In genomic region chr7:28180364-28181147, GRCh38 we compare ENCODE assay signal across 8 cellular contexts. TPM values are rescaled to one million over a fixed set of nuclear protein-coding genes. Genes with fewer than 3 reads are reported as not detected.
DNase-seq lines count a peak whose midpoint lies in the region; ATAC-seq lines count a peak whose summit lies in the region.

TSS of gene JAZF1 (minus strand) at chr7:28180795.

- H3K4me1 Mint-ChIP-seq in activated CD8-positive, alpha-beta memory T cell treated with anti-CD3 and anti-CD28 coated beads, Interleukin-2, amount 10 ng/mL, durations not matched to agents 7 days and 5 days: peaks cover 14% of the 10 kb centered on the region
- H3K4me1 Mint-ChIP-seq in memory B cell: peaks cover 40% of the 10 kb centered on the region

- no peaks in the 10 kb centered on the region for H3K36me3 ChIP-seq in endocrine pancreas (ENCODE audit: control insufficient read depth, insufficient read depth, low read length)

- H3K27me3 ChIP-seq in endocrine pancreas (ENCODE audit: control insufficient read depth, insufficient read depth, low read length): no peaks in the 10 kb centered on the region

- no peaks in the 10 kb centered on the region for H3K9me3 ChIP-seq in endocrine pancreas (ENCODE audit: control insufficient read depth, low read length)

- H3K36me3 Mint-ChIP-seq in activated CD8-positive, alpha-beta memory T cell treated with anti-CD3 and anti-CD28 coated beads, Interleukin-2, amount 10 ng/mL, durations not matched to agents 7 days and 5 days: no peaks in the 10 kb centered on the region
- peaks cover 2% of the 10 kb centered on the region for H3K36me3 Mint-ChIP-seq in memory B cell

- peak within 1 kb of the TSS; percentile 52 for H3K9ac ChIP-seq in endocrine pancreas (ENCODE audit: control insufficient read depth, insufficient read depth, low read length)

- H3K27me3 Mint-ChIP-seq in activated CD8-positive, alpha-beta memory T cell treated with anti-CD3 and anti-CD28 coated beads, Interleukin-2, amount 10 ng/mL, durations not matched to agents 7 days and 5 days: peaks cover 56% of the 10 kb centered on the region
- no peaks in the 10 kb centered on the region for H3K27me3 Mint-ChIP-seq in memory B cell

- peak within 1 kb of the TSS; percentile 61 for H3K4me3 ChIP-seq in endocrine pancreas (ENCODE audit: control insufficient read depth, insufficient read depth, low read length)

- CTCF ChIA-PET in activated CD8-positive, alpha-beta memory T cell treated with anti-CD3 and anti-CD28 coated beads, Interleukin-2, amount 10 ng/mL, durations not matched to agents 7 days and 5 days (lab: Charles Lee): no interaction called here

- H3K4me3 Mint-ChIP-seq in activated CD8-positive, alpha-beta memory T cell treated with anti-CD3 and anti-CD28 coated beads, Interleukin-2, amount 10 ng/mL, durations not matched to agents 7 days and 5 days: peak within 1 kb of the TSS; percentile 72
- peak within 1 kb of the TSS; percentile 95 for H3K4me3 Mint-ChIP-seq in memory B cell

- ATAC-seq in activated CD8-positive, alpha-beta memory T cell treated with anti-CD3 and anti-CD28 coated beads, Interleukin-2, amount 10 ng/mL, durations not matched to agents 7 days and 5 days: peak; percentile 16
- ATAC-seq in memory B cell (ENCODE audit: low read depth): peak; percentile 46
- no peak for ATAC-seq in HG03460 (IDR thresholded peaks at IDR 0.05; ENCODE audit: unreplicated experiment)

- H3K27ac Mint-ChIP-seq in activated CD8-positive, alpha-beta memory T cell treated with anti-CD3 and anti-CD28 coated beads, Interleukin-2, amount 10 ng/mL, durations not matched to agents 7 days and 5 days: peak within 1 kb of the TSS; percentile 55
- peak within 1 kb of the TSS; percentile 97 for H3K27ac Mint-ChIP-seq in memory B cell

- no peaks in the 10 kb centered on the region for H3K9me3 Mint-ChIP-seq in activated CD8-positive, alpha-beta memory T cell treated with anti-CD3 and anti-CD28 coated beads, Interleukin-2, amount 10 ng/mL, durations not matched to agents 7 days and 5 days (ENCODE audit: low read depth)
- H3K9me3 Mint-ChIP-seq in memory B cell: no peaks in the 10 kb centered on the region

- DNase-seq in NCI-H1436 (lab: John Stamatoyannopoulos, UW) (peak; percentile 79), NCI-H1436 treated with DMSO at 0.1 percent for 48 hours (lab: John Stamatoyannopoulos, UW) (no peak), NCI-H526 (lab: John Stamatoyannopoulos, UW) (peak; percentile 36 to 85), memory B cell (ENCODE audit: low spot score in 2 of 2) (peak; percentile 56 to 74)
- peak; percentile 55 for DNase-seq in activated CD8-positive, alpha-beta memory T cell treated with anti-CD3 and anti-CD28 coated beads, Interleukin-2, amount 10 ng/mL, durations not matched to agents 7 days and 5 days
- DNase-seq in stimulated activated CD8-positive, alpha-beta memory T cell treated with anti-CD3 and anti-CD28 coated beads, Interleukin-12 subunit alpha, Interleukin-12 subunit beta, amount 100 ng/mL, for 1 hour (ENCODE audit: low read depth): peak; percentile 31

- H3K4me1 ChIP-seq in endocrine pancreas (ENCODE audit: control insufficient read depth, insufficient read depth, low read length): peaks cover 21% of the 10 kb centered on the region

RNA-seq across cellular contexts. Expression of gene JAZF1, which starts in this region (rescaled TPM):
- total RNA-seq in activated CD8-positive, alpha-beta memory T cell treated with anti-CD3 and anti-CD28 coated beads, Interleukin-2, amount 10 ng/mL, durations not matched to agents 7 days and 5 days: 1 to 10 TPM; 2.1 to 2.8 TPM
